Comparison of ENCODE assay signal across 2 cellular contexts in the genomic region with DNA sequence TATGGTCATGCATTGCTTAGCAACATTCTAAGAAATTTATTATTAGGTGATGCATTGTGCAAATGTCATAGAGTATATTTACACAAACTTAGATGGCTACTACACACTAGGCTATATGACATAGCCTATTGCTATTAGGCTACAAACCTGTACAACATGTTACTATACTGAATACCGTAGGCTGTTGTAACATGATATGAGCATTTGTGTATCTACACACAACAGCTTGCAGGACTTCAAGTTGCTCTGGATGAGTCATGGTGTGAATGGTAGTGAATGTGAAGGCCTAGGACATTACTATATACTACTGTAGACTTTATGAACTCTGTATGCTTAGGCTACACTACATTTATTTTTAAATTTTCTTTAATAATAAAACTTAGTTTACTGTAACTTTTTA.
A peak's percentile ranks its signal among the peaks of the same experiment; 100 is the strongest.
TF ChIP-seq lines count a peak whose summit lies in the region.

No MANE protein-coding gene starts in this region.

TF ChIP-seq in IMR-90, 13 proteins besides CTCF, POLR2A, EP300 and RAD21:
- TF ChIP-seq SMC3 (IDR thresholded peaks at IDR 0.05; ENCODE audit: low read depth, low read length), result no peak
- peak; percentile 77 for TF ChIP-seq FOS (IDR thresholded peaks at IDR 0.05; ENCODE audit: low read depth, low read length)

TF ChIP-seq in K562, 482 proteins besides CTCF, POLR2A, EP300 and RAD21 (continues in another document):
- TF ChIP-seq ETS2 (tag; IDR thresholded peaks at IDR 0.05; ENCODE audit: borderline replicate concordance, poor library complexity, severe bottlenecking), result no peak
- TF ChIP-seq CBFA2T3 (IDR thresholded peaks at IDR 0.05), result peak; percentile 65
- no peak for TF ChIP-seq PML (IDR thresholded peaks at IDR 0.05; ENCODE audit: low read length)
- no peak for TF ChIP-seq ZNF586 (CRISPR knock-in tag; conservative IDR thresholded peaks at IDR 0.05)
- TF ChIP-seq, protein P1, sequence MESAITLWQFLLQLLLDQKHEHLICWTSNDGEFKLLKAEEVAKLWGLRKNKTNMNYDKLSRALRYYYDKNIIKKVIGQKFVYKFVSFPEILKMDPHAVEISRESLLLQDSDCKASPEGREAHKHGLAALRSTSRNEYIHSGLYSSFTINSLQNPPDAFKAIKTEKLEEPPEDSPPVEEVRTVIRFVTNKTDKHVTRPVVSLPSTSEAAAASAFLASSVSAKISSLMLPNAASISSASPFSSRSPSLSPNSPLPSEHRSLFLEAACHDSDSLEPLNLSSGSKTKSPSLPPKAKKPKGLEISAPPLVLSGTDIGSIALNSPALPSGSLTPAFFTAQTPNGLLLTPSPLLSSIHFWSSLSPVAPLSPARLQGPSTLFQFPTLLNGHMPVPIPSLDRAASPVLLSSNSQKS (CRISPR knock-in tag; IDR thresholded peaks at IDR 0.05), result no peak
- peak; percentile 61 for TF ChIP-seq TEAD4 (IDR thresholded peaks at IDR 0.05; ENCODE audit: low read length)
- TF ChIP-seq TEAD4 (CRISPR knock-in tag; IDR thresholded peaks at IDR 0.05; ENCODE audit: borderline replicate concordance), result no peak
- TF ChIP-seq, protein P2, sequence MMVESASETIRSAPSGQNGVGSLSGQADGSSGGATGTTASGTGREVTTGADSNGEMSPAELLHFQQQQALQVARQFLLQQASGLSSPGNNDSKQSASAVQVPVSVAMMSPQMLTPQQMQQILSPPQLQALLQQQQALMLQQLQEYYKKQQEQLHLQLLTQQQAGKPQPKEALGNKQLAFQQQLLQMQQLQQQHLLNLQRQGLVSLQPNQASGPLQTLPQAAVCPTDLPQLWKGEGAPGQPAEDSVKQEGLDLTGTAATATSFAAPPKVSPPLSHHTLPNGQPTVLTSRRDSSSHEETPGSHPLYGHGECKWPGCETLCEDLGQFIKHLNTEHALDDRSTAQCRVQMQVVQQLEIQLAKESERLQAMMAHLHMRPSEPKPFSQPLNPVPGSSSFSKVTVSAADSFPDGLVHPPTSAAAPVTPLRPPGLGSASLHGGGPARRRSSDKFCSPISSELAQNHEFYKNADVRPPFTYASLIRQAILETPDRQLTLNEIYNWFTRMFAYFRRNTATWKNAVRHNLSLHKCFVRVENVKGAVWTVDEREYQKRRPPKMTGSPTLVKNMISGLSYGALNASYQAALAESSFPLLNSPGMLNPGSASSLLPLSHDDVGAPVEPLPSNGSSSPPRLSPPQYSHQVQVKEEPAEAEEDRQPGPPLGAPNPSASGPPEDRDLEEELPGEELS (CRISPR knock-in tag; IDR thresholded peaks at IDR 0.05; ENCODE audit: borderline replicate concordance), result no peak
- TF ChIP-seq CBFA2T2 (conservative IDR thresholded peaks at IDR 0.05), result peak; percentile 46; the same call in 1 of the 2 replicates
- TF ChIP-seq RBM22 (IDR thresholded peaks at IDR 0.05; ENCODE audit: low read depth, low read length, poor library complexity, severe bottlenecking), result no peak
- no peak for TF ChIP-seq ZSCAN32 (CRISPR knock-in tag; IDR thresholded peaks at IDR 0.05)
- no peak for TF ChIP-seq TARDBP (IDR thresholded peaks at IDR 0.05)
- TF ChIP-seq KLF6 (CRISPR knock-in tag; IDR thresholded peaks at IDR 0.05; ENCODE audit: borderline replicate concordance), result no peak
- TF ChIP-seq, protein P3, sequence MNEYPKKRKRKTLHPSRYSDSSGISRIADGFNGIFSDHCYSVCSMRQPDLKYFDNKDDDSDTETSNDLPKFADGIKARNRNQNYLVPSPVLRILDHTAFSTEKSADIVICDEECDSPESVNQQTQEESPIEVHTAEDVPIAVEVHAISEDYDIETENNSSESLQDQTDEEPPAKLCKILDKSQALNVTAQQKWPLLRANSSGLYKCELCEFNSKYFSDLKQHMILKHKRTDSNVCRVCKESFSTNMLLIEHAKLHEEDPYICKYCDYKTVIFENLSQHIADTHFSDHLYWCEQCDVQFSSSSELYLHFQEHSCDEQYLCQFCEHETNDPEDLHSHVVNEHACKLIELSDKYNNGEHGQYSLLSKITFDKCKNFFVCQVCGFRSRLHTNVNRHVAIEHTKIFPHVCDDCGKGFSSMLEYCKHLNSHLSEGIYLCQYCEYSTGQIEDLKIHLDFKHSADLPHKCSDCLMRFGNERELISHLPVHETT (CRISPR knock-in tag; conservative IDR thresholded peaks at IDR 0.05 in 1 of 2, IDR thresholded peaks at IDR 0.05 in 1 of 2), result no peak
- no peak for TF ChIP-seq TBL1XR1 (IDR thresholded peaks at IDR 0.05; ENCODE audit: low read length in 2 of 2)
- no peak for TF ChIP-seq ADNP (tag; IDR thresholded peaks at IDR 0.05)
- TF ChIP-seq ZNF232 (CRISPR knock-in tag; IDR thresholded peaks at IDR 0.05), result no peak
- TF ChIP-seq ZC3H4 (CRISPR knock-in tag; IDR thresholded peaks at IDR 0.05; ENCODE audit: borderline replicate concordance), result no peak
- no peak for TF ChIP-seq ZNF354B (CRISPR knock-in tag; IDR thresholded peaks at IDR 0.05)
- no peak for TF ChIP-seq HDAC1 (IDR thresholded peaks at IDR 0.05)
- TF ChIP-seq ZNF174 (CRISPR knock-in tag; IDR thresholded peaks at IDR 0.05), result no peak
- TF ChIP-seq EGR1 (conservative IDR thresholded peaks at IDR 0.05), result no peak
- no peak for TF ChIP-seq POLR2AphosphoS5 (IDR thresholded peaks at IDR 0.05; ENCODE audit: control insufficient read depth, insufficient read depth, low read depth, low read length)
- TF ChIP-seq, protein P4, sequence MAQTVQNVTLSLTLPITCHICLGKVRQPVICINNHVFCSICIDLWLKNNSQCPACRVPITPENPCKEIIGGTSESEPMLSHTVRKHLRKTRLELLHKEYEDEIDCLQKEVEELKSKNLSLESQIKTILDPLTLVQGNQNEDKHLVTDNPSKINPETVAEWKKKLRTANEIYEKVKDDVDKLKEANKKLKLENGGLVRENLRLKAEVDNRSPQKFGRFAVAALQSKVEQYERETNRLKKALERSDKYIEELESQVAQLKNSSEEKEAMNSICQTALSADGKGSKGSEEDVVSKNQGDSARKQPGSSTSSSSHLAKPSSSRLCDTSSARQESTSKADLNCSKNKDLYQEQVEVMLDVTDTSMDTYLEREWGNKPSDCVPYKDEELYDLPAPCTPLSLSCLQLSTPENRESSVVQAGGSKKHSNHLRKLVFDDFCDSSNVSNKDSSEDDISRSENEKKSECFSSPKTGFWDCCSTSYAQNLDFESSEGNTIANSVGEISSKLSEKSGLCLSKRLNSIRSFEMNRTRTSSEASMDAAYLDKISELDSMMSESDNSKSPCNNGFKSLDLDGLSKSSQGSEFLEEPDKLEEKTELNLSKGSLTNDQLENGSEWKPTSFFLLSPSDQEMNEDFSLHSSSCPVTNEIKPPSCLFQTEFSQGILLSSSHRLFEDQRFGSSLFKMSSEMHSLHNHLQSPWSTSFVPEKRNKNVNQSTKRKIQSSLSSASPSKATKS (CRISPR knock-in tag; IDR thresholded peaks at IDR 0.05), result no peak
- TF ChIP-seq FOXM1 (IDR thresholded peaks at IDR 0.05; ENCODE audit: low read depth), result no peak
- no peak for TF ChIP-seq FOXM1 (CRISPR knock-in tag; IDR thresholded peaks at IDR 0.05; ENCODE audit: low read depth)
- TF ChIP-seq, protein P5, sequence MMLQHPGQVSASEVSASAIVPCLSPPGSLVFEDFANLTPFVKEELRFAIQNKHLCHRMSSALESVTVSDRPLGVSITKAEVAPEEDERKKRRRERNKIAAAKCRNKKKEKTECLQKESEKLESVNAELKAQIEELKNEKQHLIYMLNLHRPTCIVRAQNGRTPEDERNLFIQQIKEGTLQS (IDR thresholded peaks at IDR 0.05), result peak; percentile 73
- TF ChIP-seq, protein P5 (CRISPR knock-in tag; conservative IDR thresholded peaks at IDR 0.05), result no peak
- no peak for TF ChIP-seq HDGF (IDR thresholded peaks at IDR 0.05)
- TF ChIP-seq TAL1 (IDR thresholded peaks at IDR 0.05), result peak; percentile 52
- TF ChIP-seq, protein P6, sequence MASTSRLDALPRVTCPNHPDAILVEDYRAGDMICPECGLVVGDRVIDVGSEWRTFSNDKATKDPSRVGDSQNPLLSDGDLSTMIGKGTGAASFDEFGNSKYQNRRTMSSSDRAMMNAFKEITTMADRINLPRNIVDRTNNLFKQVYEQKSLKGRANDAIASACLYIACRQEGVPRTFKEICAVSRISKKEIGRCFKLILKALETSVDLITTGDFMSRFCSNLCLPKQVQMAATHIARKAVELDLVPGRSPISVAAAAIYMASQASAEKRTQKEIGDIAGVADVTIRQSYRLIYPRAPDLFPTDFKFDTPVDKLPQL (IDR thresholded peaks at IDR 0.05; ENCODE audit: extremely low read depth, insufficient read length), result no peak
- TF ChIP-seq FOSL1 (tag; conservative IDR thresholded peaks at IDR 0.05), result peak; percentile 86
- TF ChIP-seq KLF13 (tag; IDR thresholded peaks at IDR 0.05; ENCODE audit: borderline replicate concordance, low read depth), result no peak
- TF ChIP-seq TAF7 (tag; IDR thresholded peaks at IDR 0.05), result no peak
- TF ChIP-seq ZNF766 (CRISPR knock-in tag; conservative IDR thresholded peaks at IDR 0.05), result no peak
- no peak for TF ChIP-seq KLF10 (CRISPR knock-in tag; IDR thresholded peaks at IDR 0.05)
- TF ChIP-seq MCM7 (IDR thresholded peaks at IDR 0.05), result no peak
- peak; percentile 68; the same call in 1 of the 2 replicates for TF ChIP-seq JUND (IDR thresholded peaks at IDR 0.05; ENCODE audit: borderline replicate concordance, low read depth, low read length)
- TF ChIP-seq JUND (tag; IDR thresholded peaks at IDR 0.05; ENCODE audit: borderline replicate concordance, low read depth, low read length), result peak; percentile 65
- 0 out of 2 replicates have a peak, but pooled peaks have one; percentile 23 for TF ChIP-seq MTA2 (IDR thresholded peaks at IDR 0.05; ENCODE audit: low read depth)
- TF ChIP-seq SIX5 (IDR thresholded peaks at IDR 0.05; ENCODE audit: borderline replicate concordance in 1 of 2, insufficient read depth in 1 of 2, low read depth in 1 of 2, low read length in 2 of 2), result no peak
- TF ChIP-seq ARID1B (IDR thresholded peaks at IDR 0.05), result peak; percentile 65
- no peak for TF ChIP-seq NCOA1 (IDR thresholded peaks at IDR 0.05; ENCODE audit: low read depth)
- TF ChIP-seq, protein P7, sequence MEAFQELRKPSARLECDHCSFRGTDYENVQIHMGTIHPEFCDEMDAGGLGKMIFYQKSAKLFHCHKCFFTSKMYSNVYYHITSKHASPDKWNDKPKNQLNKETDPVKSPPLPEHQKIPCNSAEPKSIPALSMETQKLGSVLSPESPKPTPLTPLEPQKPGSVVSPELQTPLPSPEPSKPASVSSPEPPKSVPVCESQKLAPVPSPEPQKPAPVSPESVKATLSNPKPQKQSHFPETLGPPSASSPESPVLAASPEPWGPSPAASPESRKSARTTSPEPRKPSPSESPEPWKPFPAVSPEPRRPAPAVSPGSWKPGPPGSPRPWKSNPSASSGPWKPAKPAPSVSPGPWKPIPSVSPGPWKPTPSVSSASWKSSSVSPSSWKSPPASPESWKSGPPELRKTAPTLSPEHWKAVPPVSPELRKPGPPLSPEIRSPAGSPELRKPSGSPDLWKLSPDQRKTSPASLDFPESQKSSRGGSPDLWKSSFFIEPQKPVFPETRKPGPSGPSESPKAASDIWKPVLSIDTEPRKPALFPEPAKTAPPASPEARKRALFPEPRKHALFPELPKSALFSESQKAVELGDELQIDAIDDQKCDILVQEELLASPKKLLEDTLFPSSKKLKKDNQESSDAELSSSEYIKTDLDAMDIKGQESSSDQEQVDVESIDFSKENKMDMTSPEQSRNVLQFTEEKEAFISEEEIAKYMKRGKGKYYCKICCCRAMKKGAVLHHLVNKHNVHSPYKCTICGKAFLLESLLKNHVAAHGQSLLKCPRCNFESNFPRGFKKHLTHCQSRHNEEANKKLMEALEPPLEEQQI (IDR thresholded peaks at IDR 0.05), result no peak
- no peak for TF ChIP-seq MXI1 (IDR thresholded peaks at IDR 0.05; ENCODE audit: low read depth, low read length)
- peak; percentile 42; the same call in 1 of the 2 replicates for TF ChIP-seq JUN (IDR thresholded peaks at IDR 0.05; ENCODE audit: borderline replicate concordance, low read depth, low read length)
- no peak for TF ChIP-seq JUN (CRISPR knock-in tag; IDR thresholded peaks at IDR 0.05; ENCODE audit: borderline replicate concordance)
- TF ChIP-seq NONO (IDR thresholded peaks at IDR 0.05; ENCODE audit: low read depth in 2 of 2, low read length in 1 of 2), result no peak
- TF ChIP-seq ZEB2 (IDR thresholded peaks at IDR 0.05), result no peak
- TF ChIP-seq, protein P8, sequence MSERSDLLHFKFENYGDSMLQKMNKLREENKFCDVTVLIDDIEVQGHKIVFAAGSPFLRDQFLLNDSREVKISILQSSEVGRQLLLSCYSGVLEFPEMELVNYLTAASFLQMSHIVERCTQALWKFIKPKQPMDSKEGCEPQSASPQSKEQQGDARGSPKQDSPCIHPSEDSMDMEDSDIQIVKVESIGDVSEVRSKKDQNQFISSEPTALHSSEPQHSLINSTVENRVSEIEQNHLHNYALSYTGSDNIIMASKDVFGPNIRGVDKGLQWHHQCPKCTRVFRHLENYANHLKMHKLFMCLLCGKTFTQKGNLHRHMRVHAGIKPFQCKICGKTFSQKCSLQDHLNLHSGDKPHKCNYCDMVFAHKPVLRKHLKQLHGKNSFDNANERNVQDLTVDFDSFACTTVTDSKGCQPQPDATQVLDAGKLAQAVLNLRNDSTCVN (CRISPR knock-in tag; IDR thresholded peaks at IDR 0.05), result no peak
- no peak for TF ChIP-seq SMC3 (conservative IDR thresholded peaks at IDR 0.05; ENCODE audit: insufficient read depth, low read depth, low read length)
- TF ChIP-seq ZNF124 (CRISPR knock-in tag; IDR thresholded peaks at IDR 0.05), result no peak
- TF ChIP-seq, protein P9, sequence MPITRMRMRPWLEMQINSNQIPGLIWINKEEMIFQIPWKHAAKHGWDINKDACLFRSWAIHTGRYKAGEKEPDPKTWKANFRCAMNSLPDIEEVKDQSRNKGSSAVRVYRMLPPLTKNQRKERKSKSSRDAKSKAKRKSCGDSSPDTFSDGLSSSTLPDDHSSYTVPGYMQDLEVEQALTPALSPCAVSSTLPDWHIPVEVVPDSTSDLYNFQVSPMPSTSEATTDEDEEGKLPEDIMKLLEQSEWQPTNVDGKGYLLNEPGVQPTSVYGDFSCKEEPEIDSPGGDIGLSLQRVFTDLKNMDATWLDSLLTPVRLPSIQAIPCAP (CRISPR knock-in tag; IDR thresholded peaks at IDR 0.05; ENCODE audit: borderline replicate concordance), result no peak
